ENCODE assay signal across 13 cellular contexts in genomic region chr11:121892131-121892681, GRCh38.
A peak's percentile ranks its signal among the peaks of the same experiment; 100 is the strongest.
DNase-seq lines count a peak whose midpoint lies in the region; ATAC-seq and TF ChIP-seq lines count a peak whose summit lies in the region.
"Had no signal": no experiment of that assay in that cellular context is flagged by ENCODE, and none has a peak within 500 bp of the region (broad histone marks: within the 10 kb centered on the region; RNA-seq: fewer than 3 reads in every experiment).

No MANE protein-coding gene starts in this region.

- peak; percentile 68 for DNase-seq in AG09319 (ENCODE audit: extremely low read depth, low read depth)
- DNase-seq in LHCN-M2 (ENCODE audit: low read depth) = peak; percentile 97
- no peak for DNase-seq in chondrocyte (ENCODE audit: low spot score)
- peak; percentile 20 for DNase-seq in iPS-NIHi7 (ENCODE audit: extremely low spot score)
- no peak for DNase-seq in T-helper 17 cell
- DNase-seq in MG63 = no peak
- DNase-seq in NCI-H526 (lab: John Stamatoyannopoulos, UW) = no peak
- no peak for DNase-seq in SW480 (ENCODE audit: low spot score)
- DNase-seq: NCI-H2171, nephron progenitor cell, substantia nigra had no signal

- ATAC-seq in T-helper 17 cell = no peak

- no peak overlapping the region for H3K4me3 ChIP-seq in MG63
- H3K4me3 ChIP-seq: ascending aorta, BLaER1 had no signal

- H3K9me3 ChIP-seq in T-helper 17 cell (ENCODE audit: control insufficient read depth, low read length, poor library complexity, severe bottlenecking) = no peaks in the 10 kb centered on the region
- no peaks in the 10 kb centered on the region for H3K9me3 ChIP-seq in MG63
- H3K9me3 ChIP-seq: ascending aorta, BLaER1 had no signal

- TF ChIP-seq CTCF in AG09319 (IDR thresholded peaks at IDR 0.05; ENCODE audit: low read depth, low read length) (no peak), chondrocyte (IDR thresholded peaks at IDR 0.05) (no peak)

- H3K36me3 Mint-ChIP-seq in chondrocyte (ENCODE audit: low read depth) (no peaks in the 10 kb centered on the region), T-helper 17 cell (ENCODE audit: low read depth) (no peaks in the 10 kb centered on the region)

- H3K4me3 Mint-ChIP-seq in chondrocyte (ENCODE audit: unreplicated experiment) (no peak overlapping the region), T-helper 17 cell (no peak overlapping the region)
- H3K4me3 Mint-ChIP-seq: nephron progenitor cell had no signal

- H3K9me3 Mint-ChIP-seq in chondrocyte (ENCODE audit: low read depth) = peaks cover 15% of the 10 kb centered on the region

- no peaks in the 10 kb centered on the region for H3K27me3 Mint-ChIP-seq in chondrocyte (ENCODE audit: low read depth)
- H3K27me3 Mint-ChIP-seq in T-helper 17 cell = no peaks in the 10 kb centered on the region

- H3K27ac Mint-ChIP-seq in chondrocyte (ENCODE audit: unreplicated experiment) = peak overlapping the region; percentile 81
- no peak overlapping the region for H3K27ac Mint-ChIP-seq in T-helper 17 cell
- H3K27ac Mint-ChIP-seq: nephron progenitor cell had no signal

- H3K4me1 Mint-ChIP-seq in chondrocyte (ENCODE audit: low read depth) = peaks cover 64% of the 10 kb centered on the region
- H3K4me1 Mint-ChIP-seq in T-helper 17 cell = no peaks in the 10 kb centered on the region

- no peaks in the 10 kb centered on the region for H3K27me3 ChIP-seq in MG63
- H3K27me3 ChIP-seq: ascending aorta, BLaER1 had no signal

- H3K36me3 ChIP-seq in MG63 = no peaks in the 10 kb centered on the region
- H3K36me3 ChIP-seq: ascending aorta, BLaER1 had no signal

Comparison
In these comparisons a context has a peak if more than half of its experiments do, and no peak if none do; other contexts are left out.
1. DNase-seq: peak in AG09319 (single experiment), LHCN-M2 (single experiment) and iPS-NIHi7 (single experiment); none in chondrocyte (single experiment), T-helper 17 cell (0 of 3), MG63 (single experiment), NCI-H526 (0 of 2) and SW480 (single experiment).